ENCODE assay signal across 12 cellular contexts in genomic region chr2:208134928-208135586, GRCh38. TPM values are rescaled to one million over a fixed set of nuclear protein-coding genes. Genes with fewer than 3 reads are reported as not detected.
A peak's percentile ranks its signal among the peaks of the same experiment; 100 is the strongest.
DNase-seq lines count a peak whose midpoint lies in the region; ATAC-seq and TF ChIP-seq lines count a peak whose summit lies in the region.
"Had no signal": no experiment of that assay in that cellular context is flagged by ENCODE, and none has a peak within 500 bp of the region (broad histone marks: within the 10 kb centered on the region; RNA-seq: fewer than 3 reads in every experiment).

No MANE protein-coding gene starts in this region.

- no peak for TF ChIP-seq CTCF in GM12865 (IDR thresholded peaks at IDR 0.05; ENCODE audit: insufficient read depth, low read depth, low read length, missing control alignments)
- no peak for TF ChIP-seq CTCF in GM10248 (IDR thresholded peaks at IDR 0.05; ENCODE audit: control extremely low read depth, extremely low read depth, low read depth, missing control alignments)
- TF ChIP-seq CTCF in right atrium auricular region (IDR thresholded peaks at IDR 0.05) = no peak

- H3K4me1 ChIP-seq in right atrium auricular region = no peaks in the 10 kb centered on the region

- H3K27ac ChIP-seq in right atrium auricular region = no peak overlapping the region
- H3K27ac ChIP-seq: epithelial cell of prostate, PC-9 had no signal

- H3K36me3 ChIP-seq in right atrium auricular region = no peaks in the 10 kb centered on the region

- H3K9me3 ChIP-seq in right atrium auricular region = no peaks in the 10 kb centered on the region

- H3K4me3 ChIP-seq in GM12865 (ENCODE audit: low read depth, low read length) (no peak overlapping the region), right atrium auricular region (no peak overlapping the region)
- H3K4me3 ChIP-seq: PC-9 had no signal

- peak; percentile 54 for ATAC-seq in GM21515 (IDR thresholded peaks at IDR 0.05; ENCODE audit: unreplicated experiment)
- peak; percentile 18 for ATAC-seq in esophagus mucosa
- ATAC-seq in HG02884 (IDR thresholded peaks at IDR 0.05; ENCODE audit: unreplicated experiment) = no peak

- no peaks in the 10 kb centered on the region for H3K27me3 ChIP-seq in right atrium auricular region

- intact Hi-C loops in posterior cingulate gyrus (cut with DNase I) = no loop called here

- POLR2A ChIA-PET in GM10248 (lab: Yijun Ruan, JAX) = no interaction called here

- DNase-seq in GM12865 (ENCODE audit: low read depth) (peak; percentile 17), NCI-H2029 treated with DMSO at 0.1 percent for 48 hours (lab: John Stamatoyannopoulos, UW) (peak; percentile 61), GM10248 (ENCODE audit: extremely low spot score) (no peak), posterior cingulate gyrus (no peak), right atrium auricular region (ENCODE audit: low spot score) (no peak)
- DNase-seq: activated CD4-positive, alpha-beta T cell treated with anti-CD3 and anti-CD28 coated beads for 4 hours; nephron progenitor cell; PC-9 had no signal

- CTCF ChIA-PET in GM10248 (lab: Yijun Ruan, JAX) = no interaction called here

RNA-seq across cellular contexts. Expression of gene CRYGC, which starts 5.4 kb away (rescaled TPM):
- total RNA-seq in esophagus mucosa = not detected
- total RNA-seq in right atrium auricular region = not detected
- total RNA-seq: PC-9 had no signal

RNA-seq across cellular contexts. Expression of gene CRYGD, which starts 10.7 kb away (rescaled TPM):
- total RNA-seq in esophagus mucosa (not detected), right atrium auricular region (not detected)
- total RNA-seq: PC-9 had no signal

RNA-seq across cellular contexts. Expression of gene CRYGB, which starts 10.9 kb away (rescaled TPM):
- not detected for total RNA-seq in esophagus mucosa
- not detected for total RNA-seq in right atrium auricular region
- total RNA-seq: PC-9 had no signal

RNA-seq across cellular contexts. Expression of gene CRYGA, which starts 28.3 kb away (rescaled TPM):
- total RNA-seq in esophagus mucosa = not detected
- not detected for total RNA-seq in right atrium auricular region
- total RNA-seq: PC-9 had no signal

RNA-seq across cellular contexts. Expression of gene C2orf80, which starts 54.8 kb away (rescaled TPM):
- not detected for total RNA-seq in esophagus mucosa
- total RNA-seq in right atrium auricular region = not detected
- total RNA-seq: PC-9 had no signal

Comparison
In these comparisons a context has a peak if more than half of its experiments do, and no peak if none do; other contexts are left out.
1. DNase-seq: peak in GM12865 (single experiment) and NCI-H2029 treated with DMSO at 0.1 percent for 48 hours (single experiment); none in GM10248 (single experiment), posterior cingulate gyrus (0 of 10) and right atrium auricular region (single experiment).